Comparison of ENCODE assay signal across 20 cellular contexts in the genomic region with DNA sequence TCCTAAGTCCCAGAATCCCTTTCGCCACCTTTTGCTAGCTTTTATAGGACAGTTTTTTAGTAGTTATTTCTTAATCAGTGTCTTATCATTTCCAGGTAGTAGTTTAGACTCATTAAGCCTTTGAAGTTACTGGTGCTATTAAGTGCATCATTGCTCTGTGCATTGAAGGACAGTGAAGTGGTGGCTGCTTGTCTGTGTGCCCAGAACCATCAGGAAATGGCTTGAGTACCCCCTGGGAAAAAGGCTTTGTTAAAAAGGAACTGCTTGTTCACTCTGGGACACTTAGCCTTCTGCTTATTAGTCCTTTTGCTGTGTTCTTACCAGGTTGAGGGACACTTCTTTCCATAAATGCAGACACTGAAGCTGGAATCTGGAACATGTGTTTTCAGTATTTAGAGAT. TPM values are rescaled to one million over a fixed set of nuclear protein-coding genes. Genes with fewer than 3 reads are reported as not detected.
"Had no signal": no experiment of that assay in that cellular context is flagged by ENCODE, and none has a peak within 500 bp of the region (broad histone marks: within the 10 kb centered on the region; RNA-seq: fewer than 3 reads in every experiment).

No MANE protein-coding gene starts in this region.

- H3K4me3 ChIP-seq: ascending aorta, breast epithelium, transverse colon, uterus had no signal

- H3K4me1 ChIP-seq: breast epithelium, parathyroid adenoma, uterus had no signal

- H3K36me3 ChIP-seq: ascending aorta, breast epithelium, transverse colon, uterus, WERI-Rb-1 had no signal

- H3K27ac Mint-ChIP-seq: activated naive CD4-positive, alpha-beta T cell treated with anti-CD3 and anti-CD28 coated beads, Interleukin-2, amount 50 U/mL, for 24 hours; endodermal cell had no signal

- H3K27me3 ChIP-seq: ascending aorta, breast epithelium, foreskin keratinocyte, transverse colon, uterus had no signal

- H3K27ac ChIP-seq: ascending aorta, breast epithelium, foreskin keratinocyte, parathyroid adenoma, transverse colon, uterus, WERI-Rb-1 had no signal

- H3K9me3 ChIP-seq: ascending aorta, breast epithelium, transverse colon, uterus had no signal

- H3K36me3 Mint-ChIP-seq: activated naive CD4-positive, alpha-beta T cell treated with anti-CD3 and anti-CD28 coated beads, Interleukin-2, amount 50 U/mL, for 24 hours had no signal

- H3K4me1 Mint-ChIP-seq: activated naive CD4-positive, alpha-beta T cell treated with anti-CD3 and anti-CD28 coated beads, Interleukin-2, amount 50 U/mL, for 24 hours had no signal

- ATAC-seq: foreskin keratinocyte had no signal

- DNase-seq: activated CD4-positive, alpha-beta T cell treated with anti-CD3 and anti-CD28 coated beads for 1 hour; activated CD4-positive, alpha-beta T cell treated with anti-CD3 and anti-CD28 coated beads, Interleukin-2, amount 50 U/mL, for 4 hours; activated gamma-delta T cell; dermis blood vessel endothelial cell; endodermal cell; foreskin keratinocyte; hypothalamus; islet precursor cell; midbrain; stimulated activated CD4-positive, alpha-beta T cell treated with anti-CD3 and anti-CD28 coated beads, Interleukin-2, amount 100 ng/mL, for 24 hours; stimulated activated naive CD4-positive, alpha-beta T cell treated with Interleukin-2 at 50 U/mL for 16 hours; transverse colon; uterus; WERI-Rb-1 had no signal

- H3K4me3 Mint-ChIP-seq: activated naive CD4-positive, alpha-beta T cell treated with anti-CD3 and anti-CD28 coated beads, Interleukin-2, amount 50 U/mL, for 24 hours; endodermal cell; nephron had no signal

RNA-seq across cellular contexts. Expression of gene DTNA, which starts 30.0 kb away (rescaled TPM):
- total RNA-seq: activated CD8-positive, alpha-beta memory T cell treated with anti-CD3 and anti-CD28 coated beads for 36 hours had no signal
